ENCODE assay signal across 15 cellular contexts in the genomic region with DNA sequence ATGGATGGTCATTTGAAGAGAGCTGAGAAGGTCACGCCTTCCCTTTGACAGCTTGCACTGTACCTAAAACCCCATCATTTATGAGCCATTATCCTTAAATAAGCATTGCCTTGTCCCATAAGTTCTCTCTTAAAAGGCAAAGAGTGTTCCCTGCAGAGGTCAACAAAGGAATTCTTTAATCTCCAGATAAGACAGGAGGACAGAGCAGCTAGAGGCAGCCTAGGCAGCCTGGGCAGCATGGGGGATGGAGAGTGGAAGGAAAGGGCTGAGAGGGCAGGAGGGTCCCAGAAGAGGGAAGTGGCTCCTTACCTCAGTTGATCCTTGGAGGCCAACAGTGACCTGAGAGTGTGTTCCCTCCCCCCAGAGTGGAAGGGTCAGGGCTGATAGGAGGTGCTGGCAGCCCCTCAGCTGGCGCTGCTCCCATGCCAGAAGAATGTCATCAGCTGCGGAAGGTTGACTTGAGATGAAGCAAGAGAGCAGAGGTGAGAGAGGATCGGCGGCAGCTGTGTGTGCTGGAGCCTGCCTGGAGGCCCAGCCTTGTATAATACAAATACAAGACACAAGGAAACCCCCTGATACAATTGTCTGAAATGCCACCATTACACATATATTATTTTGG. TPM values are rescaled to one million over a fixed set of nuclear protein-coding genes. Genes with fewer than 3 reads are reported as not detected.
A peak's percentile ranks its signal among the peaks of the same experiment; 100 is the strongest.
DNase-seq lines count a peak whose midpoint lies in the region; ATAC-seq, FAIRE-seq and TF ChIP-seq lines count a peak whose summit lies in the region.
"Had no signal": no experiment of that assay in that cellular context is flagged by ENCODE, and none has a peak within 500 bp of the region (broad histone marks: within the 10 kb centered on the region; RNA-seq: fewer than 3 reads in every experiment).

No MANE protein-coding gene starts in this region.

- 22% methylated on average over 5 of the region's 5 CpGs for WGBS in right lobe of liver (ENCODE audit: insufficient coverage, low coverage, low lambda C conversion rate, missing lambda C conversion rate)
- WGBS in small intestine, 3 donors: 29 to 55% (median 47%) methylated on average over 5 of the region's 5 CpGs

- H3K79me2 ChIP-seq in fibroblast of lung (ENCODE audit: control insufficient read depth, insufficient read depth, low read length): no peaks in the 10 kb centered on the region

- no peaks in the 10 kb centered on the region for H3K36me3 ChIP-seq in fibroblast of lung (ENCODE audit: control insufficient read depth, insufficient read depth, low read length)
- H3K36me3 ChIP-seq in right lobe of liver: no peaks in the 10 kb centered on the region
- H3K36me3 ChIP-seq in small intestine (ENCODE audit: control insufficient read depth in 2 of 2, insufficient read depth in 2 of 2, low read length in 2 of 2): no peaks in the 10 kb centered on the region

- peak overlapping the region; percentile 45 for H3K4me2 ChIP-seq in fibroblast of lung (ENCODE audit: extremely low read depth, insufficient read depth, low read length)

- H3K9ac ChIP-seq in fibroblast of lung (ENCODE audit: insufficient read depth, low read length): no peak overlapping the region

- no peaks in the 10 kb centered on the region for H4K20me1 ChIP-seq in fibroblast of lung (ENCODE audit: control insufficient read depth, extremely low read depth, insufficient read depth, low read length)

- DNase-seq in HuH-7.5 (ENCODE audit: low spot score): peak; percentile 83
- peak in 1 of 2 donors; percentile 92 for DNase-seq in fibroblast of lung (ENCODE audit: low read depth in 2 of 2)
- DNase-seq in right lobe of liver: peak; percentile 62 to 90 (median 90)
- peak; percentile 69 for DNase-seq in small intestine
- DNase-seq in T1000 (lab: John Stamatoyannopoulos, UW): no peak
- no peak for DNase-seq in central memory CD4-positive, alpha-beta T cell
- no peak for DNase-seq in dermis blood vessel endothelial cell
- DNase-seq: activated CD4-positive, CD25-positive, alpha-beta regulatory T cell treated with anti-CD3 and anti-CD28 coated beads, Interleukin-2, amount 50 U/mL, for 72 hours; dorsolateral prefrontal cortex; immature natural killer cell; NCI-H1092; nephron progenitor cell; PC-3 had no signal

- no peak overlapping the region for H3K4me3 ChIP-seq in fibroblast of lung (replicated peaks in 1 of 4; ENCODE audit: control extremely low read depth in 1 of 4, insufficient read depth in 1 of 4, low read depth in 3 of 4, low read length in 4 of 4)
- H3K4me3 ChIP-seq in right lobe of liver: peak overlapping the region in 1 of 3 donors; percentile 2
- H3K4me3 ChIP-seq in small intestine (ENCODE audit: low read depth in 1 of 2, low read length in 2 of 2): no peak overlapping the region
- H3K4me3 ChIP-seq: dorsolateral prefrontal cortex had no signal

- TF ChIP-seq CTCF in fibroblast of lung (conservative IDR thresholded peaks at IDR 0.05 in 1 of 2, IDR thresholded peaks at IDR 0.05 in 1 of 2; ENCODE audit: low read depth in 1 of 2, low read length in 2 of 2) (no peak), right lobe of liver (IDR thresholded peaks at IDR 0.05) (no peak)

- no peak overlapping the region for H2AFZ ChIP-seq in fibroblast of lung (ENCODE audit: low read length)

- FAIRE-seq in small intestine (lab: Jason Lieb, UNC): no peak

- H3K27me3 ChIP-seq in fibroblast of lung (ENCODE audit: control insufficient read depth, insufficient read depth, low read length): no peaks in the 10 kb centered on the region
- H3K27me3 ChIP-seq in right lobe of liver: no peaks in the 10 kb centered on the region
- no peaks in the 10 kb centered on the region for H3K27me3 ChIP-seq in small intestine (ENCODE audit: control insufficient read depth in 2 of 2, insufficient read depth in 2 of 2, low read length in 2 of 2)
- H3K27me3 ChIP-seq: dorsolateral prefrontal cortex had no signal

- H3K27ac ChIP-seq in fibroblast of lung (ENCODE audit: insufficient read depth, low read length) (no peak overlapping the region), right lobe of liver (peak overlapping the region; percentile 86 to 99 (median 97)), small intestine (ENCODE audit: low read depth in 1 of 2, low read length in 1 of 2) (peak overlapping the region; percentile 83 to 89)

- H3K4me1 ChIP-seq in fibroblast of lung (ENCODE audit: control insufficient read depth, extremely low read depth, insufficient read depth, low read length) (peaks cover 20% of the 10 kb centered on the region), right lobe of liver (peaks cover 0 to 62% (median 16%) of the 10 kb centered on the region in 4 donors), small intestine (ENCODE audit: control insufficient read depth in 2 of 2, insufficient read depth in 1 of 2, low read depth in 1 of 2, low read length in 1 of 2) (peaks cover 0 to 22% of the 10 kb centered on the region in 2 donors)

- no peak for TF ChIP-seq POLR2A in right lobe of liver (IDR thresholded peaks at IDR 0.05)

- intact Hi-C loops in right lobe of liver (cut with DNase I): no loop called here

- ATAC-seq in right lobe of liver (peak; percentile 41 to 70 (median 44)), HG03439 (IDR thresholded peaks at IDR 0.05; ENCODE audit: unreplicated experiment) (no peak)
- ATAC-seq: PC-3 had no signal

- H3K9me3 ChIP-seq in fibroblast of lung (ENCODE audit: control insufficient read depth, insufficient read depth, low read depth, low read length) (no peaks in the 10 kb centered on the region), right lobe of liver (no peaks in the 10 kb centered on the region), small intestine (ENCODE audit: control insufficient read depth, low read depth) (no peaks in the 10 kb centered on the region)

RNA-seq across cellular contexts. Expression of a gene that starts 12.8 kb away (rescaled TPM):
- total RNA-seq in fibroblast of lung (not detected in 2 replicates), right lobe of liver (not detected), dermis blood vessel endothelial cell (not detected in 2 replicates)
- polyA plus RNA-seq in fibroblast of lung (0.02 TPM in 1 of 2 replicates, not detected in the other), small intestine (under 1 TPM in 1 of 3 donors, not detected in 2; 0.03 TPM)
- not detected in 2 replicates for polyA plus RNA-seq in fibroblast of lung (2012)
- polyA minus RNA-seq in fibroblast of lung (ENCODE audit: low replicate concordance): not detected in 2 replicates
- total RNA-seq: PC-3 had no signal
- polyA plus RNA-seq: IgD-negative memory B cell, immature natural killer cell had no signal

RNA-seq across cellular contexts. Expression of a gene that starts 21.5 kb away (rescaled TPM):
- total RNA-seq in fibroblast of lung (49.3 and 50.5 TPM in 2 replicates), right lobe of liver (1 to 10 TPM in 1 of 6 experiments, under 1 TPM in 5; 0.07 to 1.5 (median 0.24) TPM), dermis blood vessel endothelial cell (not detected in 2 replicates)
- polyA plus RNA-seq in fibroblast of lung (9.1 and 16.9 TPM in 2 replicates), small intestine (1 to 10 TPM in 2 of 3 donors, under 1 TPM in 1; 0.45 to 7.7 (median 2.2) TPM)
- 11.0 and 20.3 TPM in 2 replicates for polyA plus RNA-seq in fibroblast of lung (2012)
- 22.5 and 40.8 TPM in 2 replicates for polyA minus RNA-seq in fibroblast of lung (ENCODE audit: low replicate concordance)
- total RNA-seq: PC-3 had no signal
- polyA plus RNA-seq: IgD-negative memory B cell, immature natural killer cell had no signal

RNA-seq across cellular contexts. Expression of a gene that starts 25.7 kb away (rescaled TPM):
- total RNA-seq in fibroblast of lung (0.99 and 1.0 TPM in 2 replicates), right lobe of liver (1 to 10 TPM; 1.6 to 5.9 (median 3.0) TPM), dermis blood vessel endothelial cell (1.6 and 2.7 TPM in 2 replicates)
- polyA plus RNA-seq in fibroblast of lung (0.18 and 0.33 TPM in 2 replicates), small intestine (1 to 10 TPM; 1.5 to 5.8 (median 4.9) TPM)
- polyA plus RNA-seq in fibroblast of lung (2012): 0.13 and 0.30 TPM in 2 replicates
- polyA minus RNA-seq in fibroblast of lung (ENCODE audit: low replicate concordance): 0.75 and 0.85 TPM in 2 replicates

RNA-seq across cellular contexts. Expression of a gene that starts 44.1 kb away (rescaled TPM):
- 0.51 and 0.66 TPM in 2 replicates for total RNA-seq in fibroblast of lung
- 0.98 and 1.2 TPM in 2 replicates for polyA plus RNA-seq in fibroblast of lung
- polyA plus RNA-seq in fibroblast of lung (2012): 1.3 TPM in 2 replicates
- polyA minus RNA-seq in fibroblast of lung (ENCODE audit: low replicate concordance): not detected in 2 replicates
- 10 to 100 TPM in 1 of 6 experiments, 1 to 10 TPM in 4, under 1 TPM in 1; 0.32 to 10.1 (median 2.7) TPM for total RNA-seq in right lobe of liver
- polyA plus RNA-seq in small intestine: 100 to 1,000 TPM in 2 of 3 donors, 10 to 100 TPM in 1; 82.7 to 258 (median 242) TPM
- not detected in 2 replicates for total RNA-seq in dermis blood vessel endothelial cell
- total RNA-seq: dorsolateral prefrontal cortex, PC-3 had no signal
- polyA plus RNA-seq: IgD-negative memory B cell, immature natural killer cell had no signal

RNA-seq across cellular contexts. Expression of a gene that starts 44.3 kb away (rescaled TPM):
- total RNA-seq in fibroblast of lung (17.0 and 18.5 TPM in 2 replicates), right lobe of liver (10 to 100 TPM in 3 of 6 experiments, 1 to 10 TPM in 3; 6.3 to 12.2 (median 9.1) TPM), dermis blood vessel endothelial cell (18.7 and 25.0 TPM in 2 replicates)
- polyA plus RNA-seq in fibroblast of lung (21.7 and 23.0 TPM in 2 replicates), small intestine (10 to 100 TPM in 2 of 3 donors, 1 to 10 TPM in 1; 8.4 to 12.3 (median 11.6) TPM)
- polyA plus RNA-seq in fibroblast of lung (2012): 12.8 and 15.6 TPM in 2 replicates
- 3.2 and 22.8 TPM in 2 replicates for polyA minus RNA-seq in fibroblast of lung (ENCODE audit: low replicate concordance)

Comparison
In these comparisons a context has a peak if more than half of its experiments do, and no peak if none do; other contexts are left out.
1. DNase-seq: peak in HuH-7.5 (single experiment), right lobe of liver (3 of 3) and small intestine (single experiment); none in T1000 (single experiment), central memory CD4-positive, alpha-beta T cell (single experiment) and dermis blood vessel endothelial cell (single experiment).
2. RNA of a gene that starts 21.5 kb away (total RNA-seq): 49.3 to 50.5 TPM in fibroblast of lung; 0.07 to 1.5 TPM in right lobe of liver and not detected in dermis blood vessel endothelial cell; every median in the first group is over 10 times any median in the second.